ENCODE assay signal across 20 cellular contexts in the genomic region with DNA sequence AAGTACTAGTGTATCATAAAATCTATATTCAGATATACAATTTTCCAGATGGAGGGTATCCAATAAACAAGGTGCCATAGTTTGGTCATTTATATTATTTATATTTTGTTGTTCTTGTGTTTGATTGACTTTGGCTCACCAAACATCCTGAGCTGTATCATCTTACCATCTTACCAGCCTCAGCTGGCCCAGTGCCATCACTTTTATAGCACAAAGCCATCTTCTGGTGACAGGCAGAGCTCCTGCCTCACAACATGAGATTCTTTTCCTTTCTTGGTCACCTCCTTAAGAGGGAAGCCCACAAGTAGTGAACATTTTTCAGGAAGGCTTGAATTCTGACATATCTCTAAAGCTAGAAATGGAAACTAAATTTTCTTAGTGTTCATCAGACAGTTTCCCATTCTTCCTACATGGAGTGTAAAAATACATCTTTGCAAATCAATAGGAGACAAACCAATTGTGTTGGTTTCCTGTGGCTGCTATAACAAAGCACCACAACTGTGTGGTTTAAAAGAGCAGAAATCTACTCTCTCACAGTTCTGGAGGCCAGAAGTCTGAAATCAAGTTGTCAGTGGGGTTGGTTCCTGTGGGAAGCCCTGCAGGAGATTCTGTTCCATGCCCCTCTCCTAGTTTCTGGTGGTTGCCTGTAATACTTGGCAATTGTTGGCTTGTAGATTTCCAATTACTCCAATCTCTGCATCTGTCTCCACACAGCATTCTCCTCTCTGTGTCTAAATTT.
DNase-seq lines count a peak whose midpoint lies in the region; ATAC-seq and TF ChIP-seq lines count a peak whose summit lies in the region.
"Had no signal": no experiment of that assay in that cellular context is flagged by ENCODE, and none has a peak within 500 bp of the region (broad histone marks: within the 10 kb centered on the region; RNA-seq: fewer than 3 reads in every experiment).

No MANE protein-coding gene starts in this region.

- no peaks in the 10 kb centered on the region for H4K20me1 ChIP-seq in DND-41 (ENCODE audit: insufficient read depth, low read length)
- H4K20me1 ChIP-seq: BLaER1 treated with 17β-estradiol and CSF1 and Interleukin-3, amounts not matched to agents 10 nM and 100 nM had no signal

- DNase-seq in NCI-H2196 (lab: John Stamatoyannopoulos, UW; ENCODE audit: unreplicated experiment), result peak; percentile 22
- DNase-seq in NCI-H2196 treated with DMSO at 0.1 percent for 48 hours (lab: John Stamatoyannopoulos, UW; ENCODE audit: unreplicated experiment), result no peak
- DNase-seq in DND-41, result peak; percentile 45
- peak; percentile 55 for DNase-seq in NCI-H82 (lab: John Stamatoyannopoulos, UW)
- DNase-seq in NCI-H2227 treated with DMSO at 0.1 percent for 48 hours (lab: John Stamatoyannopoulos, UW), result no peak
- no peak for DNase-seq in BE2C
- no peak for DNase-seq in posterior cingulate gyrus
- DNase-seq: activated CD4-positive, alpha-beta T cell treated with anti-CD3 and anti-CD28 coated beads, Interleukin-2, amount 50 U/mL, for 1 hour; activated naive CD4-positive, alpha-beta T cell treated with Interleukin-2 at 50 U/mL for 16 hours; aorta; heart left ventricle; NCI-H345; right lobe of liver; testis had no signal

- no peaks in the 10 kb centered on the region for H3K79me2 ChIP-seq in DND-41 (ENCODE audit: insufficient read depth, low read length)

- H3K27me3 ChIP-seq in DND-41 (ENCODE audit: insufficient read depth, low read length, poor library complexity) (no peaks in the 10 kb centered on the region), BE2C (no peaks in the 10 kb centered on the region)
- H3K27me3 ChIP-seq: BLaER1 treated with 17β-estradiol and CSF1 and Interleukin-3, amounts not matched to agents 10 nM and 100 nM; right lobe of liver; testis had no signal

- H3K27ac ChIP-seq in DND-41 (ENCODE audit: low read length) (no peak overlapping the region), mesodermal cell (ENCODE audit: low read depth, low read length, severe bottlenecking) (peak overlapping the region; percentile 12)
- H3K27ac ChIP-seq: A549; BLaER1 treated with 17β-estradiol and CSF1 and Interleukin-3, amounts not matched to agents 10 nM and 100 nM; heart left ventricle; HL-60; right lobe of liver; testis had no signal

- intact Hi-C loops in posterior cingulate gyrus (cut with DNase I), result no loop called here

- H3K9ac ChIP-seq in DND-41 (ENCODE audit: low read depth, low read length), result no peak overlapping the region
- H3K9ac ChIP-seq: BLaER1 treated with 17β-estradiol and CSF1 and Interleukin-3, amounts not matched to agents 10 nM and 100 nM had no signal

- TF ChIP-seq CTCF in DND-41 (IDR thresholded peaks at IDR 0.05; ENCODE audit: borderline replicate concordance, extremely low read depth, low read length, poor library complexity, severe bottlenecking), result no peak
- no peak for TF ChIP-seq CTCF in BE2C (IDR thresholded peaks at IDR 0.05; ENCODE audit: low read depth, low read length)

- H3K4me3 ChIP-seq in DND-41 (ENCODE audit: low read depth in 1 of 2, low read length in 2 of 2), result no peak overlapping the region
- no peak overlapping the region for H3K4me3 ChIP-seq in mesodermal cell (ENCODE audit: extremely low read depth, insufficient read depth, low read length, poor library complexity, severe bottlenecking)
- H3K4me3 ChIP-seq in BE2C (ENCODE audit: low read depth, low read length), result no peak overlapping the region
- H3K4me3 ChIP-seq: A549; BLaER1 treated with 17β-estradiol and CSF1 and Interleukin-3, amounts not matched to agents 10 nM and 100 nM; heart left ventricle; right lobe of liver; testis had no signal

- H3K4me1 ChIP-seq in DND-41 (ENCODE audit: insufficient read depth, low read length) (peaks cover 18% of the 10 kb centered on the region), mesodermal cell (ENCODE audit: control insufficient read depth, insufficient read depth, low read length, poor library complexity, severe bottlenecking) (no peaks in the 10 kb centered on the region), BE2C (no peaks in the 10 kb centered on the region)
- H3K4me1 ChIP-seq: A549, heart left ventricle, right lobe of liver, testis had no signal

- H2AFZ ChIP-seq in DND-41 (ENCODE audit: low read depth, low read length), result peak overlapping the region; percentile 8; the same call in 1 of the 2 replicates

- H3K4me2 ChIP-seq in DND-41 (ENCODE audit: insufficient read depth, low read length), result no peak overlapping the region
- H3K4me2 ChIP-seq: A549; BLaER1 treated with 17β-estradiol and CSF1 and Interleukin-3, amounts not matched to agents 10 nM and 100 nM had no signal

- ATAC-seq in DND-41 (ENCODE audit: insufficient read depth, low read depth), result peak; percentile 61
- ATAC-seq: A549; heart left ventricle; right lobe of liver; Right ventricle myocardium inferior; stimulated activated effector memory CD8-positive, alpha-beta T cell treated with anti-CD3 and anti-CD28 coated beads, Interleukin-12 subunit alpha, Interleukin-12 subunit beta, amount 100 ng/mL, for 72 hours had no signal

- H3K36me3 ChIP-seq in DND-41 (ENCODE audit: insufficient read depth, low read length), result no peaks in the 10 kb centered on the region
- H3K36me3 ChIP-seq in mesodermal cell (ENCODE audit: control insufficient read depth, insufficient read depth, low read length), result no peaks in the 10 kb centered on the region
- no peaks in the 10 kb centered on the region for H3K36me3 ChIP-seq in BE2C
- H3K36me3 ChIP-seq: BLaER1 treated with 17β-estradiol and CSF1 and Interleukin-3, amounts not matched to agents 10 nM and 100 nM; heart left ventricle; right lobe of liver had no signal

- H3K9me3 ChIP-seq in DND-41 (ENCODE audit: insufficient read depth, low read length, severe bottlenecking) (no peaks in the 10 kb centered on the region), mesodermal cell (ENCODE audit: control insufficient read depth, low read length) (no peaks in the 10 kb centered on the region), BE2C (no peaks in the 10 kb centered on the region)
- H3K9me3 ChIP-seq: A549; BLaER1 treated with 17β-estradiol and CSF1 and Interleukin-3, amounts not matched to agents 10 nM and 100 nM; right lobe of liver; testis had no signal

Comparison
In these comparisons a context has a peak if more than half of its experiments do, and no peak if none do; other contexts are left out.
1. DNase-seq: peak in NCI-H2196 (single experiment), DND-41 (single experiment) and NCI-H82 (single experiment); none in NCI-H2196 treated with DMSO at 0.1 percent for 48 hours (single experiment), NCI-H2227 treated with DMSO at 0.1 percent for 48 hours (single experiment), BE2C (single experiment) and posterior cingulate gyrus (0 of 10).